In the genomic region with DNA sequence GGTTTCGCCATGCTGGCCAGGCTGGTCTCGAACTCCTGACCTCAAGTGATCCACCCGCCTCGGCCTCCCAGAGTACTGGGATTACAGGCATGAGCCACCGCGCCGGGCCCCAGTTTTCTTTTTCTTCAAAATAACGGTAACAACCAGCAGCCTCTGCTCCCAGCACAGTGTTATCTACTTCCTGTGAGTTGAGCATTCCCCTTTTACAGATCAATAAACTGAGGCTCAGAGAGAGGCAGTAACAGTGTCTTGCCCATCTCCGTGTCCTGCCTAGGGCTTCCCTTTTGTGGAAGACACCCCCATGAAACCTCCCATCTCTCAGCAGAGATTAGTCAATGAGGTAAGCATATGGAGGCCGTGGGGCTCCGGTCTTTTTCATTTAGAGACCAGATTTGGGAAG, we compare ENCODE assay signal across 2 cellular contexts.
A peak's percentile ranks its signal among the peaks of the same experiment; 100 is the strongest.
TF ChIP-seq lines count a peak whose summit lies in the region.

No MANE protein-coding gene starts in this region.

TF ChIP-seq in HepG2, 621 proteins besides CTCF, POLR2A, EP300 and RAD21:
- TF ChIP-seq ZNF644 (CRISPR knock-in tag; IDR thresholded peaks at IDR 0.05; ENCODE audit: low read depth) (no peak), ZNF629 (CRISPR knock-in tag; conservative IDR thresholded peaks at IDR 0.05) (peak; percentile 80)
- TF ChIP-seq, protein P1, sequence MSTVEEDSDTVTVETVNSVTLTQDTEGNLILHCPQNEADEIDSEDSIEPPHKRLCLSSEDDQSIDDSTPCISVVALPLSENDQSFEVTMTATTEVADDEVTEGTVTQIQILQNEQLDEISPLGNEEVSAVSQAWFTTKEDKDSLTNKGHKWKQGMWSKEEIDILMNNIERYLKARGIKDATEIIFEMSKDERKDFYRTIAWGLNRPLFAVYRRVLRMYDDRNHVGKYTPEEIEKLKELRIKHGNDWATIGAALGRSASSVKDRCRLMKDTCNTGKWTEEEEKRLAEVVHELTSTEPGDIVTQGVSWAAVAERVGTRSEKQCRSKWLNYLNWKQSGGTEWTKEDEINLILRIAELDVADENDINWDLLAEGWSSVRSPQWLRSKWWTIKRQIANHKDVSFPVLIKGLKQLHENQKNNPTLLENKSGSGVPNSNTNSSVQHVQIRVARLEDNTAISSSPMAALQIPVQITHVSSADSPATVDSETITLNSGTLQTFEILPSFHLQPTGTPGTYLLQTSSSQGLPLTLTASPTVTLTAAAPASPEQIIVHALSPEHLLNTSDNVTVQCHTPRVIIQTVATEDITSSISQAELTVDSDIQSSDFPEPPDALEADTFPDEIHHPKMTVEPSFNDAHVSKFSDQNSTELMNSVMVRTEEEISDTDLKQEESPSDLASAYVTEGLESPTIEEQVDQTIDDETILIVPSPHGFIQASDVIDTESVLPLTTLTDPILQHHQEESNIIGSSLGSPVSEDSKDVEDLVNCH (CRISPR knock-in tag; IDR thresholded peaks at IDR 0.05) = no peak

TF ChIP-seq in K562, 482 proteins besides CTCF, POLR2A, EP300 and RAD21:
- TF ChIP-seq WHSC1 (IDR thresholded peaks at IDR 0.05; ENCODE audit: low read length) = no peak
- TF ChIP-seq BCOR (IDR thresholded peaks at IDR 0.05) = peak; percentile 63
- no peak for TF ChIP-seq FOS (IDR thresholded peaks at IDR 0.05; ENCODE audit: extremely low read depth, insufficient read length)
- TF ChIP-seq, protein P2, sequence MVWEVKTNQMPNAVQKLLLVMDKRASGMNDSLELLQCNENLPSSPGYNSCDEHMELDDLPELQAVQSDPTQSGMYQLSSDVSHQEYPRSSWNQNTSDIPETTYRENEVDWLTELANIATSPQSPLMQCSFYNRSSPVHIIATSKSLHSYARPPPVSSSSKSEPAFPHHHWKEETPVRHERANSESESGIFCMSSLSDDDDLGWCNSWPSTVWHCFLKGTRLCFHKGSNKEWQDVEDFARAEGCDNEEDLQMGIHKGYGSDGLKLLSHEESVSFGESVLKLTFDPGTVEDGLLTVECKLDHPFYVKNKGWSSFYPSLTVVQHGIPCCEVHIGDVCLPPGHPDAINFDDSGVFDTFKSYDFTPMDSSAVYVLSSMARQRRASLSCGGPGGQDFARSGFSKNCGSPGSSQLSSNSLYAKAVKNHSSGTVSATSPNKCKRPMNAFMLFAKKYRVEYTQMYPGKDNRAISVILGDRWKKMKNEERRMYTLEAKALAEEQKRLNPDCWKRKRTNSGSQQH (CRISPR knock-in tag; IDR thresholded peaks at IDR 0.05) = no peak
- 0 out of 4 replicates have a peak, but pooled peaks of 1 of the 2 experiments have one; percentile 11 for TF ChIP-seq KDM1A (IDR thresholded peaks at IDR 0.05)
- no peak for TF ChIP-seq ADNP (tag; IDR thresholded peaks at IDR 0.05)
- no peak for TF ChIP-seq FOXK1 (CRISPR knock-in tag; IDR thresholded peaks at IDR 0.05; ENCODE audit: borderline replicate concordance)
- no peak for TF ChIP-seq BRF1 (IDR thresholded peaks at IDR 0.05; ENCODE audit: borderline replicate concordance, extremely low read depth, insufficient read length)
- peak; percentile 25 for TF ChIP-seq RBM25 (IDR thresholded peaks at IDR 0.05; ENCODE audit: low read depth, low read length, severe bottlenecking)
- TF ChIP-seq, protein P3, sequence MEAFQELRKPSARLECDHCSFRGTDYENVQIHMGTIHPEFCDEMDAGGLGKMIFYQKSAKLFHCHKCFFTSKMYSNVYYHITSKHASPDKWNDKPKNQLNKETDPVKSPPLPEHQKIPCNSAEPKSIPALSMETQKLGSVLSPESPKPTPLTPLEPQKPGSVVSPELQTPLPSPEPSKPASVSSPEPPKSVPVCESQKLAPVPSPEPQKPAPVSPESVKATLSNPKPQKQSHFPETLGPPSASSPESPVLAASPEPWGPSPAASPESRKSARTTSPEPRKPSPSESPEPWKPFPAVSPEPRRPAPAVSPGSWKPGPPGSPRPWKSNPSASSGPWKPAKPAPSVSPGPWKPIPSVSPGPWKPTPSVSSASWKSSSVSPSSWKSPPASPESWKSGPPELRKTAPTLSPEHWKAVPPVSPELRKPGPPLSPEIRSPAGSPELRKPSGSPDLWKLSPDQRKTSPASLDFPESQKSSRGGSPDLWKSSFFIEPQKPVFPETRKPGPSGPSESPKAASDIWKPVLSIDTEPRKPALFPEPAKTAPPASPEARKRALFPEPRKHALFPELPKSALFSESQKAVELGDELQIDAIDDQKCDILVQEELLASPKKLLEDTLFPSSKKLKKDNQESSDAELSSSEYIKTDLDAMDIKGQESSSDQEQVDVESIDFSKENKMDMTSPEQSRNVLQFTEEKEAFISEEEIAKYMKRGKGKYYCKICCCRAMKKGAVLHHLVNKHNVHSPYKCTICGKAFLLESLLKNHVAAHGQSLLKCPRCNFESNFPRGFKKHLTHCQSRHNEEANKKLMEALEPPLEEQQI (IDR thresholded peaks at IDR 0.05) = no peak
- no peak for TF ChIP-seq XRCC3 (IDR thresholded peaks at IDR 0.05)
- no peak for TF ChIP-seq NFE2L1 (tag; IDR thresholded peaks at IDR 0.05; ENCODE audit: borderline replicate concordance, low read depth)
